In the genomic region with DNA sequence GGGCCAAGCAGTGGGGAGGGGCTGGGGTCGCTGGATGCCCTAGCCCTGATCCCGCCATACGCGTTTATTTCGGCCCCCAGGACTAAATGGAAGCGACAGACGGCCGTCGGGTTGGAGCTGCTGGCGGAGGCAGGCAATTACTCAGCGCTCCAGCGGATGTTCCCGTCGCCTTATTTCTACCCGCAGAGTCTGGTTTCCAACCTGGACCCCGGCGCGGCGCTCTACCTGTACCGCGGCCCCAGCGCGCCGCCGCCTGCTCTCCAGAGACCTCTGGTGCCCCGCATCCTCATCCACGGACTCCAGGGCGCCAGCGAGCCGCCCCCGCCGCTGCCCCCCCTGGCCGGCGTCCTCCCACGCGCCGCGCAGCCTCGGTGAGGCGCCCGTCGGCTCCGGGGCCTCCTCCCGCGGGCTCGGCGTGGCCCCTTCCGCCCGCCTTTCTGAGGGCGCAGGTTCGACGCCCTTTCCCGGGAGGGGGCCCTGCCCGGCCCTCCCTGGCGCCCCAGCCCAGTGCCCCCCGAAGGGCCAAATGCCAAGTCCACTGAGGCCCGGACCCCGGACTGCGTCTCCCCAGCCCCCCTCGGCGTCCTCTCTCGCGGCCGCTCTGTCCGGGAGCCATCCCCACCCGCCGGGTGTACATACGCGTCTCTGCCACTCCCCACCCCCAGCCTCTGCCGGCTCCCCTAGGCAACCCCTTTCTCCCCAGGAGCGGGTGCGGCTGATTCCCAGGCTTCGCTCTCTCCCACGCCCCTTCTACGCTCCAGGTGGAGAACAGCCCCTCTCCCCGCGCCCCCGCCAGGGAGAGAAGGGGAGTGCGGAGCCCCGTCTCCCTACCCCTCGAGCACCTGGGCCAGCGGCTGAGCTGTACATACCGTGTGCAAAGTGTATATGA, we compare ENCODE assay signal across 1 cellular context.
TF ChIP-seq lines count a peak whose summit lies in the region.

No MANE protein-coding gene starts in this region.

TF ChIP-seq in K562, 482 proteins besides CTCF, POLR2A, EP300 and RAD21:
- TF ChIP-seq, protein P1, sequence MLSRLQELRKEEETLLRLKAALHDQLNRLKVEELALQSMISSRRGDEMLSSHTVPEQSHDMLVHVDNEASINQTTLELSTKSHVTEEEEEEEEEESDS (CRISPR knock-in tag; IDR thresholded peaks at IDR 0.05), result no peak
- TF ChIP-seq FOXJ3 (CRISPR knock-in tag; IDR thresholded peaks at IDR 0.05), result no peak
- TF ChIP-seq ZBTB43 (CRISPR knock-in tag; IDR thresholded peaks at IDR 0.05), result no peak
- peak; percentile 65; the same call in 1 of the 2 replicates for TF ChIP-seq ZBTB33 (CRISPR knock-in tag; IDR thresholded peaks at IDR 0.05)
- no peak for TF ChIP-seq NCOR1 (IDR thresholded peaks at IDR 0.05)
TF ChIP-seq in K562: peak in this region for 1.
